ENCODE assay signal across 10 cellular contexts in the genomic region with DNA sequence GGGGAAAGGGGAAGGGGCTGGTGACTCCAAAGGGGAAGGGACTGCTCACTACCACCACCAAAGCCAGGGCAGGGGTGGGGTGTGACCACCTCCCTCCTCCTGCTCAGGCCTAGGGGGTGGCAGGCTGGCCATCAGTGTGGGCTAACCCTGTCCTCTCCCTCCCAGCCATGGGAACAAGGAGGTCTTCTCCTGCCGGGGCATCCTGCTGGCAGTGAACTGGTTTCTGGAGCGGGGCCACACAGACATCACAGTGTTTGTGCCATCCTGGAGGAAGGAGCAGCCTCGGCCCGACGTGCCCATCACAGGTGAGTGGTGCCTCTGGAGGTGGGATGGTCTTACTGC. TPM values are rescaled to one million over a fixed set of nuclear protein-coding genes. Genes with fewer than 3 reads are reported as not detected.
DNase-seq lines count a peak whose midpoint lies in the region; ATAC-seq, FAIRE-seq and TF ChIP-seq lines count a peak whose summit lies in the region.
"Had no signal": no experiment of that assay in that cellular context is flagged by ENCODE, and none has a peak within 500 bp of the region (broad histone marks: within the 10 kb centered on the region; RNA-seq: fewer than 3 reads in every experiment).

No MANE protein-coding gene starts in this region.

- no peak for FAIRE-seq in A549 (lab: Jason Lieb, UNC)
- FAIRE-seq: G401.6 had no signal

- 47% methylated on average over 3 of the region's 5 CpGs for WGBS in A549 (ENCODE audit: missing lambda C conversion rate)

- intact Hi-C loops in breast epithelium (cut with DNase I; ENCODE audit: low total_unique reads), result no loop called here

- no peak overlapping the region for H3K9ac ChIP-seq in HUES6 (ENCODE audit: low read length)

- CTCF ChIA-PET in A549 (lab: Yijun Ruan, JAX), result interaction anchor here (2.4 to 17.9 kb wide), 3 partner anchors 25 to 34 kb away, joined by 10 to 209 read pairs (median 19); partner anchors contain the start of gene MEAF6

- ATAC-seq in A549, result no peak
- ATAC-seq in HG03521 (IDR thresholded peaks at IDR 0.05; ENCODE audit: unreplicated experiment), result no peak

- POLR2A ChIA-PET in A549 (lab: Yijun Ruan, JAX), result interaction anchor here (0.6 kb wide), 1 partner anchor 25 kb away, joined by 3 read pairs; no protein-coding TSS in a partner anchor

- peaks cover 81% of the 10 kb centered on the region for H3K36me3 ChIP-seq in HUES6 (ENCODE audit: control insufficient read depth, insufficient read depth, low read length)
- H3K36me3 ChIP-seq in breast epithelium, result peaks cover 9% of the 10 kb centered on the region
- H3K36me3 ChIP-seq in muscle layer of duodenum (ENCODE audit: control insufficient read depth in 1 of 2, insufficient read depth in 2 of 2, low read length in 2 of 2), result peaks cover 44 to 49% of the 10 kb centered on the region in 2 donors

- H3K4me1 ChIP-seq in A549, result peaks cover 64% of the 10 kb centered on the region
- peaks cover 46% of the 10 kb centered on the region for H3K4me1 ChIP-seq in HUES6 (ENCODE audit: control insufficient read depth, insufficient read depth, low read length)
- H3K4me1 ChIP-seq in breast epithelium, result peaks cover 19 to 52% of the 10 kb centered on the region in 2 donors
- H3K4me1 ChIP-seq in muscle layer of duodenum (ENCODE audit: control insufficient read depth in 1 of 2, insufficient read depth in 2 of 2, low read length in 2 of 2), result peaks cover 26 to 55% of the 10 kb centered on the region in 2 donors

- no peaks in the 10 kb centered on the region for H3K27me3 ChIP-seq in HUES6 (ENCODE audit: control insufficient read depth, insufficient read depth, low read length)
- no peaks in the 10 kb centered on the region for H3K27me3 ChIP-seq in breast epithelium
- H3K27me3 ChIP-seq in muscle layer of duodenum (ENCODE audit: low read depth, low read length), result no peaks in the 10 kb centered on the region

- TF ChIP-seq EP300 in A549 (IDR thresholded peaks at IDR 0.05), result no peak

- H3K4me3 ChIP-seq in A549 (peak overlapping the region; percentile 85), HUES6 (ENCODE audit: low read depth, low read length) (no peak overlapping the region), breast epithelium (peak overlapping the region; percentile 31 to 93 (median 87)), muscle layer of duodenum (ENCODE audit: low read depth in 1 of 2, low read length in 2 of 2) (peak overlapping the region; percentile 55 to 74)

- H3K9me3 ChIP-seq in A549, result no peaks in the 10 kb centered on the region
- H3K9me3 ChIP-seq in HUES6 (ENCODE audit: control insufficient read depth, insufficient read depth, low read depth, low read length), result no peaks in the 10 kb centered on the region
- H3K9me3 ChIP-seq in breast epithelium, result no peaks in the 10 kb centered on the region
- no peaks in the 10 kb centered on the region for H3K9me3 ChIP-seq in muscle layer of duodenum (ENCODE audit: control insufficient read depth in 1 of 2, low read length in 2 of 2)

- TF ChIP-seq POLR2A in A549 (IDR thresholded peaks at IDR 0.05; ENCODE audit: low read length), result no peak
- no peak for TF ChIP-seq POLR2A in breast epithelium (IDR thresholded peaks at IDR 0.05)

- peak overlapping the region; percentile 90 for H3K4me2 ChIP-seq in A549

- DNase-seq in A549 (ENCODE audit: low read depth in 1 of 2, low spot score in 1 of 2) (no peak), breast epithelium (ENCODE audit: low spot score in 2 of 2) (no peak), middle frontal gyrus (ENCODE audit: extremely low spot score, low spot score) (no peak), SIG-M5 treated with dmso at 0.1 percent for 504 hours (lab: John Stamatoyannopoulos, UW; ENCODE audit: unreplicated experiment) (no peak), DMS153 treated with DMSO at 0.1 percent for 48 hours (lab: John Stamatoyannopoulos, UW; ENCODE audit: unreplicated experiment) (no peak)

- H3K27ac ChIP-seq in A549, result peak overlapping the region; percentile 88 to 100
- H3K27ac ChIP-seq in HUES6 (ENCODE audit: low read depth, low read length), result 0 out of 2 replicates have a peak overlapping the region, but pooled peaks have one; percentile 58
- peak overlapping the region; percentile 95 to 99 for H3K27ac ChIP-seq in breast epithelium
- H3K27ac ChIP-seq in muscle layer of duodenum (ENCODE audit: low read length), result peak overlapping the region; percentile 99

- TF ChIP-seq CTCF in A549 (IDR thresholded peaks at IDR 0.05), result no peak
- TF ChIP-seq CTCF in breast epithelium (IDR thresholded peaks at IDR 0.05), result no peak

- no peak for TF ChIP-seq RAD21 in A549 (conservative IDR thresholded peaks at IDR 0.05 in 1 of 2, IDR thresholded peaks at IDR 0.05 in 1 of 2)

TF ChIP-seq in A549, 52 proteins besides CTCF, POLR2A, EP300 and RAD21:
- no peak for TF ChIP-seq HOXA7 (CRISPR knock-in tag; IDR thresholded peaks at IDR 0.05)
- 0 out of 5 replicates have a peak, but pooled peaks of 1 of the 2 experiments have one; percentile 20 for TF ChIP-seq JUN (IDR thresholded peaks at IDR 0.05)
- no peak for TF ChIP-seq ZC3H11A (IDR thresholded peaks at IDR 0.05)
- no peak for TF ChIP-seq EHF (CRISPR knock-in tag; IDR thresholded peaks at IDR 0.05)

RNA-seq across cellular contexts. Expression of gene ZC3H12A, which starts 5.7 kb away (rescaled TPM):
- polyA plus RNA-seq in A549 (2011; rRNA removed), result 23.1 and 23.5 TPM in 2 replicates
- polyA plus RNA-seq in A549 (2012; cell fraction: cytosol; rRNA removed), result 26.7 and 39.4 TPM in 2 replicates
- polyA plus RNA-seq in A549 (2012; cell fraction: nucleus; rRNA removed), result 101 and 103 TPM in 2 replicates
- polyA plus RNA-seq in A549 (2017; fragmentation: RNase III; extraction: RNeasy Plus Mini Kit Qiagen cat#74134 plus additional on column Dnase treatment), result 11.6 to 16.3 TPM (median 14.7 TPM) in 3 replicates
- polyA minus RNA-seq in A549 (2011; rRNA and poly(A)+ RNA removed), result 36.5 and 49.9 TPM in 2 replicates
- 10 to 100 TPM in 2 of 3 donors, 1 to 10 TPM in 1; 5.8 to 82.8 (median 76.7) TPM for total RNA-seq in breast epithelium
- polyA plus RNA-seq: neural cell had no signal

RNA-seq across cellular contexts. Expression of gene MEAF6, which starts 34.5 kb away (rescaled TPM):
- 45.4 and 47.2 TPM in 2 replicates for polyA plus RNA-seq in A549 (2011; rRNA removed)
- polyA plus RNA-seq in A549 (2012; cell fraction: cytosol; rRNA removed), result 19.4 and 20.5 TPM in 2 replicates
- 9.2 and 17.5 TPM in 2 replicates for polyA plus RNA-seq in A549 (2012; cell fraction: nucleus; rRNA removed)
- 38.5 to 42.5 TPM (median 39.4 TPM) in 3 replicates for polyA plus RNA-seq in A549 (2017; fragmentation: RNase III; extraction: RNeasy Plus Mini Kit Qiagen cat#74134 plus additional on column Dnase treatment)
- polyA minus RNA-seq in A549 (2011; rRNA and poly(A)+ RNA removed), result 9.9 and 11.4 TPM in 2 replicates
- total RNA-seq in breast epithelium, result 100 to 1,000 TPM in 1 of 3 donors, 10 to 100 TPM in 2; 78.2 to 140 (median 87.2) TPM
